Comparison of ENCODE assay signal across 24 cellular contexts in genomic region chr18:25953111-25953510, GRCh38.
A peak's percentile ranks its signal among the peaks of the same experiment; 100 is the strongest.
DNase-seq lines count a peak whose midpoint lies in the region; ATAC-seq and TF ChIP-seq lines count a peak whose summit lies in the region.
"Had no signal": no experiment of that assay in that cellular context is flagged by ENCODE, and none has a peak within 500 bp of the region (broad histone marks: within the 10 kb centered on the region; RNA-seq: fewer than 3 reads in every experiment).

No MANE protein-coding gene starts in this region.

- H3K36me3 Mint-ChIP-seq in activated CD8-positive, alpha-beta memory T cell treated with anti-CD3 and anti-CD28 coated beads, Interleukin-2, amount 10 ng/mL, durations not matched to agents 7 days and 5 days, result no peaks in the 10 kb centered on the region
- no peaks in the 10 kb centered on the region for H3K36me3 Mint-ChIP-seq in stimulated activated memory B cell treated with anti-CD40 and anti-IgM and Interleukin-4, amounts not matched to agents 10 μg/mL and 1 μg/mL and 100 μg/mL, for 72 hours
- H3K36me3 Mint-ChIP-seq: activated CD4-positive, alpha-beta memory T cell treated with anti-CD3 and anti-CD28 coated beads for 36 hours; activated naive CD4-positive, alpha-beta T cell treated with anti-CD3 and anti-CD28 coated beads, Interleukin-2, amount 50 U/mL, for 72 hours; CD14-positive monocyte had no signal

- no peaks in the 10 kb centered on the region for H3K27me3 Mint-ChIP-seq in activated CD8-positive, alpha-beta memory T cell treated with anti-CD3 and anti-CD28 coated beads, Interleukin-2, amount 10 ng/mL, durations not matched to agents 7 days and 5 days
- no peaks in the 10 kb centered on the region for H3K27me3 Mint-ChIP-seq in stimulated activated memory B cell treated with anti-CD40 and anti-IgM and Interleukin-4, amounts not matched to agents 10 μg/mL and 1 μg/mL and 100 μg/mL, for 72 hours
- H3K27me3 Mint-ChIP-seq: activated CD4-positive, alpha-beta memory T cell treated with anti-CD3 and anti-CD28 coated beads for 36 hours; stimulated activated naive CD8-positive, alpha-beta T cell treated with anti-CD3 and anti-CD28 coated beads, Interleukin-15, Interleukin-2, amounts not matched to agents 100 ng/mL and 50 ng/mL, for 24 hours had no signal

- 0 out of 2 replicates have a peak overlapping the region, but pooled peaks have one; percentile 36 for H2AFZ ChIP-seq in PC-3 (ENCODE audit: low read length)

- no peaks in the 10 kb centered on the region for H4K20me1 ChIP-seq in PC-3 (ENCODE audit: low read length)

- no peak for DNase-seq in activated CD8-positive, alpha-beta memory T cell treated with anti-CD3 and anti-CD28 coated beads, Interleukin-2, amount 10 ng/mL, durations not matched to agents 7 days and 5 days
- no peak for DNase-seq in activated CD8-positive, alpha-beta memory T cell treated with anti-CD3 and anti-CD28 coated beads, Interleukin-2, amount 50 U/mL, for 4 hours
- DNase-seq in PC-3 (no peak), epithelial cell of esophagus (ENCODE audit: low read depth) (peak; percentile 3), H7 (no peak)
- no peak for DNase-seq in activated naive CD4-positive, alpha-beta T cell treated with Interleukin-2 at 50 U/mL for 16 hours
- DNase-seq: 8988T; activated CD4-positive, alpha-beta memory T cell treated with anti-CD3 and anti-CD28 coated beads for 36 hours; H9; mesenchymal stem cell; NCI-H446; NCI-H748 treated with DMSO at 0.1 percent for 48 hours; posterior cingulate gyrus; SK-N-SH; stimulated activated CD4-positive, alpha-beta T cell treated with anti-CD3 and anti-CD28 coated beads, Interleukin-1b, Interleukin-23, amount 100 ng/mL, for 48 hours; testis had no signal

- H3K4me2 ChIP-seq in PC-3 (ENCODE audit: low read length), result peak overlapping the region; percentile 76

- H3K9me3 Mint-ChIP-seq in activated CD8-positive, alpha-beta memory T cell treated with anti-CD3 and anti-CD28 coated beads, Interleukin-2, amount 10 ng/mL, durations not matched to agents 7 days and 5 days (ENCODE audit: low read depth), result no peaks in the 10 kb centered on the region
- H3K9me3 Mint-ChIP-seq in stimulated activated memory B cell treated with anti-CD40 and anti-IgM and Interleukin-4, amounts not matched to agents 10 μg/mL and 1 μg/mL and 100 μg/mL, for 72 hours, result no peaks in the 10 kb centered on the region
- H3K9me3 Mint-ChIP-seq: stimulated activated naive CD8-positive, alpha-beta T cell treated with anti-CD3 and anti-CD28 coated beads, Interleukin-15, Interleukin-2, amounts not matched to agents 100 ng/mL and 50 ng/mL, for 24 hours had no signal

- intact Hi-C loops in PC-3 (cut with micrococcal nuclease), result no loop called here

- H3K36me3 ChIP-seq in PC-3 (ENCODE audit: low read depth, low read length), result no peaks in the 10 kb centered on the region
- no peaks in the 10 kb centered on the region for H3K36me3 ChIP-seq in H7 (replicated peaks; ENCODE audit: control insufficient read depth, insufficient read depth, low read length)
- H3K36me3 ChIP-seq: breast epithelium, right atrium auricular region had no signal

- H3K79me2 ChIP-seq in PC-3 (ENCODE audit: low read length), result no peaks in the 10 kb centered on the region

- H3K9me2 ChIP-seq in PC-3 (replicated peaks; ENCODE audit: low read length), result no peaks in the 10 kb centered on the region
- H3K9me2 ChIP-seq: SK-N-SH had no signal

- POLR2A ChIA-PET in PC-3 (lab: Charles Lee; ENCODE audit: unreplicated experiment), result no interaction called here

- H3K4me1 Mint-ChIP-seq in activated CD8-positive, alpha-beta memory T cell treated with anti-CD3 and anti-CD28 coated beads, Interleukin-2, amount 10 ng/mL, durations not matched to agents 7 days and 5 days, result peaks cover 13% of the 10 kb centered on the region
- H3K4me1 Mint-ChIP-seq in stimulated activated memory B cell treated with anti-CD40 and anti-IgM and Interleukin-4, amounts not matched to agents 10 μg/mL and 1 μg/mL and 100 μg/mL, for 72 hours, result peaks cover 14% of the 10 kb centered on the region

- no peak overlapping the region for H3K9ac ChIP-seq in PC-3 (ENCODE audit: low read length)
- H3K9ac ChIP-seq: SK-N-SH had no signal

- no peaks in the 10 kb centered on the region for H3K4me1 ChIP-seq in PC-3 (ENCODE audit: insufficient read depth, low read length)
- H3K4me1 ChIP-seq: breast epithelium, right atrium auricular region, testis had no signal

- H3K27ac ChIP-seq in PC-3 (ENCODE audit: low read length), result no peak overlapping the region
- H3K27ac ChIP-seq: breast epithelium, epithelial cell of prostate, right atrium auricular region, testis had no signal

- H3K27me3 ChIP-seq in PC-3 (ENCODE audit: low read length) (peaks cover 9% of the 10 kb centered on the region; the same call in 1 of the 2 replicates), H7 (ENCODE audit: control insufficient read depth, insufficient read depth, low read length) (no peaks in the 10 kb centered on the region)
- H3K27me3 ChIP-seq: breast epithelium, right atrium auricular region, testis had no signal

- no peak overlapping the region for H3K27ac Mint-ChIP-seq in activated CD8-positive, alpha-beta memory T cell treated with anti-CD3 and anti-CD28 coated beads, Interleukin-2, amount 10 ng/mL, durations not matched to agents 7 days and 5 days
- H3K27ac Mint-ChIP-seq in stimulated activated memory B cell treated with anti-CD40 and anti-IgM and Interleukin-4, amounts not matched to agents 10 μg/mL and 1 μg/mL and 100 μg/mL, for 72 hours, result peak overlapping the region; percentile 50
- H3K27ac Mint-ChIP-seq: activated CD4-positive, alpha-beta memory T cell treated with anti-CD3 and anti-CD28 coated beads for 36 hours; activated naive CD4-positive, alpha-beta T cell treated with anti-CD3 and anti-CD28 coated beads, Interleukin-2, amount 50 U/mL, for 72 hours; H9; stimulated activated naive CD8-positive, alpha-beta T cell treated with anti-CD3 and anti-CD28 coated beads, Interleukin-15, Interleukin-2, amounts not matched to agents 100 ng/mL and 50 ng/mL, for 24 hours had no signal

- no TSS peak for BruUV-seq in PC-3 (replicated peaks; lab: Mats Ljungman, UMichigan)

- H3K4me3 ChIP-seq in PC-3 (ENCODE audit: low read length) (peak overlapping the region; percentile 43; the same call in 1 of the 2 replicates), epithelial cell of esophagus (ENCODE audit: low read length) (no peak overlapping the region), H7 (ENCODE audit: insufficient read depth, low read depth, low read length) (no peak overlapping the region)
- H3K4me3 ChIP-seq: right atrium auricular region, testis had no signal

- TF ChIP-seq CTCF in PC-3 (conservative IDR thresholded peaks at IDR 0.05; ENCODE audit: low read depth, low read length) (no peak), epithelial cell of esophagus (IDR thresholded peaks at IDR 0.05; ENCODE audit: insufficient read depth, low read depth, low read length, missing control alignments) (no peak)

- H3F3A ChIP-seq in PC-3 (ENCODE audit: low read length, unreplicated experiment), result no peaks in the 10 kb centered on the region

- H3K9me3 ChIP-seq in PC-3 (ENCODE audit: low read length), result no peaks in the 10 kb centered on the region
- H3K9me3 ChIP-seq: breast epithelium, right atrium auricular region, SK-N-SH, testis had no signal

- CTCF ChIA-PET in activated CD8-positive, alpha-beta memory T cell treated with anti-CD3 and anti-CD28 coated beads, Interleukin-2, amount 10 ng/mL, durations not matched to agents 7 days and 5 days (lab: Charles Lee), result interaction anchor here (1.5 kb wide), 1 partner anchor 9 kb away, joined by 3 read pairs; no protein-coding TSS in a partner anchor
- CTCF ChIA-PET in PC-3 (lab: Charles Lee), result no interaction called here

- no peak for ATAC-seq in activated CD8-positive, alpha-beta memory T cell treated with anti-CD3 and anti-CD28 coated beads, Interleukin-2, amount 10 ng/mL, durations not matched to agents 7 days and 5 days
- ATAC-seq in PC-3, result no peak
- ATAC-seq in stimulated activated memory B cell treated with anti-CD40 and anti-IgM and Interleukin-4, amounts not matched to agents 10 μg/mL and 1 μg/mL and 100 μg/mL, for 72 hours, result no peak
- no peak for ATAC-seq in GM19035 (IDR thresholded peaks at IDR 0.05; ENCODE audit: unreplicated experiment)

- peak overlapping the region; percentile 72 for H3K4me3 Mint-ChIP-seq in activated CD8-positive, alpha-beta memory T cell treated with anti-CD3 and anti-CD28 coated beads, Interleukin-2, amount 10 ng/mL, durations not matched to agents 7 days and 5 days
- H3K4me3 Mint-ChIP-seq in stimulated activated memory B cell treated with anti-CD40 and anti-IgM and Interleukin-4, amounts not matched to agents 10 μg/mL and 1 μg/mL and 100 μg/mL, for 72 hours, result peak overlapping the region; percentile 61
- H3K4me3 Mint-ChIP-seq: CD14-positive monocyte, H9 had no signal
